1 cellular context compared by ENCODE assay signal in the genomic region with DNA sequence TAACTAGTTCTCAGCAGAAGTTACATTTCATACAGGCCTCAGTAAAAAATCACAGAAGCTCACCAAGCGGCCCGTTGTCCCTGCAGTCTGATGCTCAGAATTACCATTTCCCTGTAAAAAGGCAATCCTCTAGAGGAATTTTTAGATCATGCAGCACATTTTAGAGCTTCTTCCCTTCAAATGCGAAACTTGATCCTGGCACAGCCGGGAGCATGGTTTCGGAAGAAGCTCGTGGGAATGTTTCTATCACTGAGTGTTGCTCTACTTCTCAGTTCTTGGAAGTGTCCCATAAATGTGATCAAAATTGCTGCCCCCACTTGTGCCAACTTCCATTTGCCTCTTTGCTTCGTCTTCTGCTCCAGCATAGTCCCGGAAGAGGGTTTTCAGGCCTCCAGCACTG.
TF ChIP-seq lines count a peak whose summit lies in the region.

No MANE protein-coding gene starts in this region.

TF ChIP-seq in GM23338, 12 proteins besides CTCF, POLR2A, EP300 and RAD21 (continued from another document):
- TF ChIP-seq, protein P1, sequence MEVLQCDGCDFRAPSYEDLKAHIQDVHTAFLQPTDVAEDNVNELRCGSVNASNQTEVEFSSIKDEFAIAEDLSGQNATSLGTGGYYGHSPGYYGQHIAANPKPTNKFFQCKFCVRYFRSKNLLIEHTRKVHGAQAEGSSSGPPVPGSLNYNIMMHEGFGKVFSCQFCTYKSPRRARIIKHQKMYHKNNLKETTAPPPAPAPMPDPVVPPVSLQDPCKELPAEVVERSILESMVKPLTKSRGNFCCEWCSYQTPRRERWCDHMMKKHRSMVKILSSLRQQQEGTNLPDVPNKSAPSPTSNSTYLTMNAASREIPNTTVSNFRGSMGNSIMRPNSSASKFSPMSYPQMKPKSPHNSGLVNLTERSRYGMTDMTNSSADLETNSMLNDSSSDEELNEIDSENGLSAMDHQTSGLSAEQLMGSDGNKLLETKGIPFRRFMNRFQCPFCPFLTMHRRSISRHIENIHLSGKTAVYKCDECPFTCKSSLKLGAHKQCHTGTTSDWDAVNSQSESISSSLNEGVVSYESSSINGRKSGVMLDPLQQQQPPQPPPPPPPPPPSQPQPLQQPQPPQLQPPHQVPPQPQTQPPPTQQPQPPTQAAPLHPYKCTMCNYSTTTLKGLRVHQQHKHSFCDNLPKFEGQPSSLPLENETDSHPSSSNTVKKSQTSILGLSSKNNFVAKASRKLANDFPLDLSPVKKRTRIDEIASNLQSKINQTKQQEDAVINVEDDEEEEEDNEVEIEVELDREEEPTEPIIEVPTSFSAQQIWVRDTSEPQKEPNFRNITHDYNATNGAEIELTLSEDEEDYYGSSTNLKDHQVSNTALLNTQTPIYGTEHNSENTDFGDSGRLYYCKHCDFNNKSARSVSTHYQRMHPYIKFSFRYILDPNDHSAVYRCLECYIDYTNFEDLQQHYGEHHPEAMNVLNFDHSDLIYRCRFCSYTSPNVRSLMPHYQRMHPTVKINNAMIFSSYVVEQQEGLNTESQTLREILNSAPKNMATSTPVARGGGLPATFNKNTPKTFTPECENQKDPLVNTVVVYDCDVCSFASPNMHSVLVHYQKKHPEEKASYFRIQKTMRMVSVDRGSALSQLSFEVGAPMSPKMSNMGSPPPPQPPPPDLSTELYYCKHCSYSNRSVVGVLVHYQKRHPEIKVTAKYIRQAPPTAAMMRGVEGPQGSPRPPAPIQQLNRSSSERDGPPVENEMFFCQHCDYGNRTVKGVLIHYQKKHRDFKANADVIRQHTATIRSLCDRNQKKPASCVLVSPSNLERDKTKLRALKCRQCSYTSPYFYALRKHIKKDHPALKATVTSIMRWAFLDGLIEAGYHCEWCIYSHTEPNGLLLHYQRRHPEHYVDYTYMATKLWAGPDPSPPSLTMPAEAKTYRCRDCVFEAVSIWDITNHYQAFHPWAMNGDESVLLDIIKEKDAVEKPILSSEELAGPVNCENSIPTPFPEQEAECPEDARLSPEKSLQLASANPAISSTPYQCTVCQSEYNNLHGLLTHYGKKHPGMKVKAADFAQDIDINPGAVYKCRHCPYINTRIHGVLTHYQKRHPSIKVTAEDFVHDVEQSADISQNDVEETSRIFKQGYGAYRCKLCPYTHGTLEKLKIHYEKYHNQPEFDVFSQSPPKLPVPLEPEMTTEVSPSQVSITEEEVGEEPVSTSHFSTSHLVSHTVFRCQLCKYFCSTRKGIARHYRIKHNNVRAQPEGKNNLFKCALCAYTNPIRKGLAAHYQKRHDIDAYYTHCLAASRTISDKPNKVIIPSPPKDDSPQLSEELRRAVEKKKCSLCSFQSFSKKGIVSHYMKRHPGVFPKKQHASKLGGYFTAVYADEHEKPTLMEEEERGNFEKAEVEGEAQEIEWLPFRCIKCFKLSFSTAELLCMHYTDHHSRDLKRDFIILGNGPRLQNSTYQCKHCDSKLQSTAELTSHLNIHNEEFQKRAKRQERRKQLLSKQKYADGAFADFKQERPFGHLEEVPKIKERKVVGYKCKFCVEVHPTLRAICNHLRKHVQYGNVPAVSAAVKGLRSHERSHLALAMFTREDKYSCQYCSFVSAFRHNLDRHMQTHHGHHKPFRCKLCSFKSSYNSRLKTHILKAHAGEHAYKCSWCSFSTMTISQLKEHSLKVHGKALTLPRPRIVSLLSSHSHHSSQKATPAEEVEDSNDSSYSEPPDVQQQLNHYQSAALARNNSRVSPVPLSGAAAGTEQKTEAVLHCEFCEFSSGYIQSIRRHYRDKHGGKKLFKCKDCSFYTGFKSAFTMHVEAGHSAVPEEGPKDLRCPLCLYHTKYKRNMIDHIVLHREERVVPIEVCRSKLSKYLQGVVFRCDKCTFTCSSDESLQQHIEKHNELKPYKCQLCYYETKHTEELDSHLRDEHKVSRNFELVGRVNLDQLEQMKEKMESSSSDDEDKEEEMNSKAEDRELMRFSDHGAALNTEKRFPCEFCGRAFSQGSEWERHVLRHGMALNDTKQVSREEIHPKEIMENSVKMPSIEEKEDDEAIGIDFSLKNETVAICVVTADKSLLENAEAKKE (CRISPR knock-in tag; IDR thresholded peaks at IDR 0.05) = no peak
- TF ChIP-seq EZH2 (IDR thresholded peaks at IDR 0.05; ENCODE audit: low read depth, unreplicated experiment) = no peak
- TF ChIP-seq ZNF331 (CRISPR knock-in tag; IDR thresholded peaks at IDR 0.05; ENCODE audit: low read depth) = no peak
